ENCODE assay signal across 11 cellular contexts in genomic region chr1:155010211-155010918, GRCh38. TPM values are rescaled to one million over a fixed set of nuclear protein-coding genes. Genes with fewer than 3 reads are reported as not detected.
DNase-seq lines count a peak whose midpoint lies in the region; ATAC-seq and TF ChIP-seq lines count a peak whose summit lies in the region.
"Had no signal": no experiment of that assay in that cellular context is flagged by ENCODE, and none has a peak within 500 bp of the region (broad histone marks: within the 10 kb centered on the region; RNA-seq: fewer than 3 reads in every experiment).

No MANE protein-coding gene starts in this region.

- H3K9me3 ChIP-seq in suprapubic skin = no peaks in the 10 kb centered on the region

- no peaks in the 10 kb centered on the region for H3K9me3 Mint-ChIP-seq in activated CD4-positive, alpha-beta memory T cell treated with anti-CD3 and anti-CD28 coated beads, Interleukin-2, amount 10 ng/mL, durations not matched to agents 7 days and 5 days
- H3K9me3 Mint-ChIP-seq in immature natural killer cell = peaks cover 0 to 1% (median 0%) of the 10 kb centered on the region in 6 donors

- CTCF ChIA-PET in activated CD4-positive, alpha-beta memory T cell treated with anti-CD3 and anti-CD28 coated beads, Interleukin-2, amount 10 ng/mL, durations not matched to agents 7 days and 5 days (lab: Charles Lee) = interaction anchor here (0.6 to 1.1 kb wide), 4 partner anchors 10 to 75 kb away, joined by 3 read pairs; no protein-coding TSS in a partner anchor

- no peak for TF ChIP-seq CTCF in suprapubic skin (IDR thresholded peaks at IDR 0.05)

- no peaks in the 10 kb centered on the region for H3K27me3 Mint-ChIP-seq in activated CD4-positive, alpha-beta memory T cell treated with anti-CD3 and anti-CD28 coated beads, Interleukin-2, amount 10 ng/mL, durations not matched to agents 7 days and 5 days
- H3K27me3 Mint-ChIP-seq in immature natural killer cell (ENCODE audit: low read depth in 3 of 3) = peaks cover 0 to 1% (median 0%) of the 10 kb centered on the region in 3 donors

- TF ChIP-seq POLR2A in suprapubic skin (IDR thresholded peaks at IDR 0.05) = no peak

- POLR2A ChIA-PET in activated CD4-positive, alpha-beta memory T cell treated with anti-CD3 and anti-CD28 coated beads, Interleukin-2, amount 10 ng/mL, durations not matched to agents 7 days and 5 days (lab: Charles Lee) = interaction anchor here (0.6 to 14.7 kb wide), 8 partner anchors 10 to 73 kb away, joined by 3 to 203 read pairs (median 5); partner anchors contain the start of genes CKS1B, FLAD1, LENEP and PMVK

- H3K4me3 ChIP-seq in suprapubic skin = peak overlapping the region; percentile 97

- H3K27ac ChIP-seq in suprapubic skin = peak overlapping the region; percentile 96

- H3K27me3 ChIP-seq in suprapubic skin = no peaks in the 10 kb centered on the region

- no peak for TF ChIP-seq EP300 in suprapubic skin (IDR thresholded peaks at IDR 0.05)

- H3K4me3 Mint-ChIP-seq in activated CD4-positive, alpha-beta memory T cell treated with anti-CD3 and anti-CD28 coated beads, Interleukin-2, amount 10 ng/mL, durations not matched to agents 7 days and 5 days = peak overlapping the region; percentile 96
- H3K4me3 Mint-ChIP-seq in immature natural killer cell = peak overlapping the region; percentile 43 to 53 (median 51)

- peak; percentile 75 for DNase-seq in activated effector memory CD4-positive, alpha-beta T cell treated with anti-CD3 and anti-CD28 coated beads, Interleukin-2, amount 50 U/mL, for 16 hours
- no peak for DNase-seq in activated effector memory CD4-positive, alpha-beta T cell treated with Interleukin-2 at 50 U/mL for 16 hours
- peak; percentile 53 for DNase-seq in activated CD4-positive, alpha-beta memory T cell treated with anti-CD3 and anti-CD28 coated beads, Interleukin-2, amount 10 ng/mL, durations not matched to agents 7 days and 5 days
- no peak for DNase-seq in immature natural killer cell
- no peak for DNase-seq in suprapubic skin (ENCODE audit: low spot score in 2 of 2)
- DNase-seq in SHP77 treated with DMSO at 0.1 percent for 48 hours (lab: John Stamatoyannopoulos, UW) = no peak
- DNase-seq in DMS53 (lab: John Stamatoyannopoulos, UW) = no peak
- DNase-seq: NCI-H1092 had no signal

- H3K27ac Mint-ChIP-seq in activated CD4-positive, alpha-beta memory T cell treated with anti-CD3 and anti-CD28 coated beads, Interleukin-2, amount 10 ng/mL, durations not matched to agents 7 days and 5 days = peak overlapping the region; percentile 90
- H3K27ac Mint-ChIP-seq in immature natural killer cell = peak overlapping the region in 4 of 6 donors; percentile 16 to 93 (median 72)

- H3K36me3 Mint-ChIP-seq in activated CD4-positive, alpha-beta memory T cell treated with anti-CD3 and anti-CD28 coated beads, Interleukin-2, amount 10 ng/mL, durations not matched to agents 7 days and 5 days (ENCODE audit: low read depth) = peaks cover 55% of the 10 kb centered on the region
- no peaks in the 10 kb centered on the region for H3K36me3 Mint-ChIP-seq in immature natural killer cell

- no peak for ATAC-seq in SK-N-SH treated with all-trans-retinoic acid at 6 μM for 48 hours

- peaks cover 15% of the 10 kb centered on the region for H3K36me3 ChIP-seq in suprapubic skin

- H3K4me1 Mint-ChIP-seq in activated CD4-positive, alpha-beta memory T cell treated with anti-CD3 and anti-CD28 coated beads, Interleukin-2, amount 10 ng/mL, durations not matched to agents 7 days and 5 days = peaks cover 81% of the 10 kb centered on the region
- peaks cover 64 to 67% of the 10 kb centered on the region in 2 donors for H3K4me1 Mint-ChIP-seq in immature natural killer cell

- peaks cover 91% of the 10 kb centered on the region for H3K4me1 ChIP-seq in suprapubic skin

- 28% methylated on average over 11 of the region's 11 CpGs for WGBS in suprapubic skin

TF ChIP-seq in SK-N-SH treated with all-trans-retinoic acid at 6 μM for 48 hours, 23 proteins besides CTCF, POLR2A, EP300 and RAD21:
- TF ChIP-seq ZNF70 (CRISPR knock-in tag; IDR thresholded peaks at IDR 0.05) (no peak), ISL1 (CRISPR knock-in tag; IDR thresholded peaks at IDR 0.05) (no peak), ZFP30 (CRISPR knock-in tag; IDR thresholded peaks at IDR 0.05) (no peak)

RNA-seq across cellular contexts. Expression of gene ZBTB7B, which starts 7.8 kb away (rescaled TPM):
- 100 to 1,000 TPM; 151 to 152 TPM for total RNA-seq in activated CD4-positive, alpha-beta memory T cell treated with anti-CD3 and anti-CD28 coated beads, Interleukin-2, amount 10 ng/mL, durations not matched to agents 7 days and 5 days
- 1 to 10 TPM in 2 of 3 donors, under 1 TPM in 1; 0.96 to 3.3 (median 1.8) TPM for polyA plus RNA-seq in immature natural killer cell
- total RNA-seq in suprapubic skin = 100 to 1,000 TPM; 238 to 243 (median 239) TPM

RNA-seq across cellular contexts. Expression of gene LENEP, which starts 17.0 kb away (rescaled TPM):
- 1 to 10 TPM in 1 of 2 experiments, under 1 TPM in 1; 0.35 to 1.2 TPM for total RNA-seq in activated CD4-positive, alpha-beta memory T cell treated with anti-CD3 and anti-CD28 coated beads, Interleukin-2, amount 10 ng/mL, durations not matched to agents 7 days and 5 days
- not detected for polyA plus RNA-seq in immature natural killer cell
- total RNA-seq in suprapubic skin = 1 to 10 TPM in 1 of 4 donors, not detected in 3; 3.0 TPM
- total RNA-seq: myocyte had no signal
- polyA plus RNA-seq: BJ had no signal

RNA-seq across cellular contexts. Expression of gene DCST2, which starts 23.2 kb away (rescaled TPM):
- under 1 TPM; 0.18 to 0.40 TPM for total RNA-seq in activated CD4-positive, alpha-beta memory T cell treated with anti-CD3 and anti-CD28 coated beads, Interleukin-2, amount 10 ng/mL, durations not matched to agents 7 days and 5 days
- not detected for polyA plus RNA-seq in immature natural killer cell
- total RNA-seq in suprapubic skin = 10 to 100 TPM; 13.4 to 36.0 (median 14.5) TPM
- total RNA-seq: myocyte had no signal

RNA-seq across cellular contexts. Expression of gene DCST1, which starts 23.3 kb away (rescaled TPM):
- total RNA-seq in activated CD4-positive, alpha-beta memory T cell treated with anti-CD3 and anti-CD28 coated beads, Interleukin-2, amount 10 ng/mL, durations not matched to agents 7 days and 5 days = not detected
- polyA plus RNA-seq in immature natural killer cell = not detected
- 1 to 10 TPM in 3 of 4 donors, under 1 TPM in 1; 0.55 to 8.2 (median 2.8) TPM for total RNA-seq in suprapubic skin
- total RNA-seq: myocyte had no signal
- polyA plus RNA-seq: BJ had no signal

RNA-seq across cellular contexts. Expression of gene FLAD1, which starts 27.2 kb away (rescaled TPM):
- total RNA-seq in activated CD4-positive, alpha-beta memory T cell treated with anti-CD3 and anti-CD28 coated beads, Interleukin-2, amount 10 ng/mL, durations not matched to agents 7 days and 5 days = 10 to 100 TPM; 34.7 to 35.1 TPM
- 10 to 100 TPM; 40.9 to 99.7 (median 41.7) TPM for polyA plus RNA-seq in immature natural killer cell
- 10 to 100 TPM; 42.0 to 59.7 (median 52.3) TPM for total RNA-seq in suprapubic skin

Comparison
In these comparisons a context has a peak if more than half of its experiments do, and no peak if none do; other contexts are left out.
1. DNase-seq: peak in activated effector memory CD4-positive, alpha-beta T cell treated with anti-CD3 and anti-CD28 coated beads, Interleukin-2, amount 50 U/mL, for 16 hours (single experiment) and activated CD4-positive, alpha-beta memory T cell treated with anti-CD3 and anti-CD28 coated beads, Interleukin-2, amount 10 ng/mL, durations not matched to agents 7 days and 5 days (single experiment); none in activated effector memory CD4-positive, alpha-beta T cell treated with Interleukin-2 at 50 U/mL for 16 hours (single experiment), immature natural killer cell (0 of 3), suprapubic skin (0 of 2), SHP77 treated with DMSO at 0.1 percent for 48 hours (single experiment) and DMS53 (single experiment).
2. RNA of gene DCST2, which starts 23.2 kb away (total RNA-seq): 13.4 to 36.0 TPM in suprapubic skin; 0.18 to 0.40 TPM in activated CD4-positive, alpha-beta memory T cell treated with anti-CD3 and anti-CD28 coated beads, Interleukin-2, amount 10 ng/mL, durations not matched to agents 7 days and 5 days; every median in the first group is over 10 times any median in the second.